In the genomic region with DNA sequence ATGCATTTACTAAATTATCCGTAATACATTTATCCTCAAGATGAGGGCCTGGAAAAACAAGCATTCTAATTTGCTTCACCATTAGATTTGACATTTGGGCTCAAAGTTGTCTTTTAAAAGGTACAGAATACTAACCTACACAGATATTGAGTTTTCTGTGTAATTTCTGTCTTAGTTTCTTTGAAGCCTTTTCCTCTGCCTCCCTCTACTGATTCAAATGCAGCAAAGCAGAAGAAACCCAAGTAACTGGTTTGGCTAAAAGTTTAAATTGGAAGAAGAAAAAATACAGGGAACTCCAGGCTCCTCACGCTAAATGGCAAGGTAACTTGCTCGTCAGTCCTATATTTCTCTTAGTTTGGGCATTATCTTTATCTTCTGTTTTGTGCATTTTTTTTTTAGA, we compare ENCODE assay signal across 1 cellular context.
TF ChIP-seq lines count a peak whose summit lies in the region.

No MANE protein-coding gene starts in this region.

TF ChIP-seq in H1, 55 proteins besides CTCF, POLR2A, EP300 and RAD21:
- TF ChIP-seq SAP30 (IDR thresholded peaks at IDR 0.05; ENCODE audit: insufficient read depth, insufficient replicate concordance, low read length) = no peak
- TF ChIP-seq TBP (IDR thresholded peaks at IDR 0.05; ENCODE audit: low read depth, low read length) = no peak
- TF ChIP-seq SIRT6 (IDR thresholded peaks at IDR 0.05; ENCODE audit: low read length) = no peak
- no peak for TF ChIP-seq SIN3A (conservative IDR thresholded peaks at IDR 0.05 in 1 of 2, IDR thresholded peaks at IDR 0.05 in 1 of 2; ENCODE audit: low read depth in 1 of 2, low read length in 2 of 2)
- no peak for TF ChIP-seq SP2 (IDR thresholded peaks at IDR 0.05; ENCODE audit: low read length)
- TF ChIP-seq GTF2F1 (IDR thresholded peaks at IDR 0.05; ENCODE audit: borderline replicate concordance, low read depth, low read length) = no peak
- no peak for TF ChIP-seq JUN (IDR thresholded peaks at IDR 0.05; ENCODE audit: low read depth, low read length)
- no peak for TF ChIP-seq ZNF274 (IDR thresholded peaks at IDR 0.05; ENCODE audit: borderline replicate concordance, extremely low read depth, low read length)
- no peak for TF ChIP-seq EZH2 (IDR thresholded peaks at IDR 0.05; ENCODE audit: low read depth, low read length, severe bottlenecking)
- no peak for TF ChIP-seq RFX5 (IDR thresholded peaks at IDR 0.05; ENCODE audit: borderline replicate concordance, low read depth, low read length)
- TF ChIP-seq CBX5 (IDR thresholded peaks at IDR 0.05; ENCODE audit: low read depth, low read length) = no peak
- TF ChIP-seq POLR2AphosphoS5 (IDR thresholded peaks at IDR 0.05; ENCODE audit: low read depth, low read length) = no peak
- no peak for TF ChIP-seq KDM5A (IDR thresholded peaks at IDR 0.05; ENCODE audit: low read length)
- no peak for TF ChIP-seq TAF7 (optimal IDR thresholded peaks at IDR 0.05; ENCODE audit: borderline replicate concordance, low read depth, low read length)
- TF ChIP-seq RXRA (IDR thresholded peaks at IDR 0.05; ENCODE audit: insufficient read depth, low read depth, low read length) = no peak
- TF ChIP-seq CHD1 (IDR thresholded peaks at IDR 0.05; ENCODE audit: low read depth, low read length) = no peak
- no peak for TF ChIP-seq CREB1 (IDR thresholded peaks at IDR 0.05)
- TF ChIP-seq CEBPB (IDR thresholded peaks at IDR 0.05; ENCODE audit: low read depth, low read length) = no peak
